ENCODE assay signal across 9 cellular contexts in the genomic region with DNA sequence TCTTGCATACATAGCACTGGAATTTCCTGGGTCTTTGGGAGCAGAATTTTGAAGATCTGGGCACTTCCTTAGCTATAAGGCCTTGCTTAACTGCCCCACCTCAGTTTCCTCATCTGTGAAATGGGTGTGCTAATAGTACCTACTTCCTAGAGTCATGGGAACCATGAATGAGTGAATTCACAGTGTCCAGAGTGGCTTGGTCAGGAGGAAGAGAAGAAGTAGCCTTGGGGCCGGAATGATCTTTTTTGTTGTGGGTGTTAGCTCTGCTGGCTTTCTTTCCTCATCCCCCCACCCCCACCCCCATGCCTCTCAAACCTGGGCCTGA. TPM values are rescaled to one million over a fixed set of nuclear protein-coding genes. Genes with fewer than 3 reads are reported as not detected.
A peak's percentile ranks its signal among the peaks of the same experiment; 100 is the strongest.
DNase-seq lines count a peak whose midpoint lies in the region; ATAC-seq and TF ChIP-seq lines count a peak whose summit lies in the region.
"Had no signal": no experiment of that assay in that cellular context is flagged by ENCODE, and none has a peak within 500 bp of the region (broad histone marks: within the 10 kb centered on the region; RNA-seq: fewer than 3 reads in every experiment).

No MANE protein-coding gene starts in this region.

- DNase-seq in stimulated activated naive CD8-positive, alpha-beta T cell treated with anti-CD3 and anti-CD28 coated beads, Interleukin-15, Interleukin-2, amounts not matched to agents 100 U/mL and 50 U/mL, for 24 hours, result no peak
- DNase-seq in lower lobe of right lung, result no peak
- DNase-seq in vagina (ENCODE audit: extremely low spot score in 2 of 2), result no peak
- DNase-seq in effector CD4-positive, alpha-beta T cell, result no peak
- DNase-seq in GM10266 (ENCODE audit: extremely low spot score), result no peak
- DNase-seq in NCI-H1105 treated with DMSO at 0.1 percent for 48 hours (lab: John Stamatoyannopoulos, UW), result no peak
- DNase-seq: EL had no signal

- no peaks in the 10 kb centered on the region for H3K27me3 Mint-ChIP-seq in stimulated activated naive CD8-positive, alpha-beta T cell treated with anti-CD3 and anti-CD28 coated beads, Interleukin-15, Interleukin-2, amounts not matched to agents 100 ng/mL and 50 ng/mL, for 24 hours
- no peaks in the 10 kb centered on the region for H3K27me3 Mint-ChIP-seq in activated naive CD8-positive, alpha-beta T cell

- H3K4me1 ChIP-seq in lower lobe of right lung (peaks cover 87% of the 10 kb centered on the region), vagina (peaks cover 92% of the 10 kb centered on the region)

- TF ChIP-seq POLR2A in vagina (IDR thresholded peaks at IDR 0.05), result no peak

- H3K27me3 ChIP-seq in lower lobe of right lung (ENCODE audit: low read depth) (no peaks in the 10 kb centered on the region), vagina (no peaks in the 10 kb centered on the region)

- H3K9me3 Mint-ChIP-seq in stimulated activated naive CD8-positive, alpha-beta T cell treated with anti-CD3 and anti-CD28 coated beads, Interleukin-15, Interleukin-2, amounts not matched to agents 100 ng/mL and 50 ng/mL, for 24 hours, result no peaks in the 10 kb centered on the region
- no peaks in the 10 kb centered on the region for H3K9me3 Mint-ChIP-seq in activated naive CD8-positive, alpha-beta T cell (ENCODE audit: low read depth)

- H3K36me3 ChIP-seq in lower lobe of right lung (no peaks in the 10 kb centered on the region), vagina (no peaks in the 10 kb centered on the region)

- H3K4me3 ChIP-seq in lower lobe of right lung (peak overlapping the region; percentile 93), vagina (peak overlapping the region; percentile 72 to 87)

- no peak for ATAC-seq in stimulated activated naive CD8-positive, alpha-beta T cell treated with anti-CD3 and anti-CD28 coated beads, Interleukin-15, Interleukin-2, amounts not matched to agents 100 U/mL and 50 U/mL, for 24 hours
- no peak for ATAC-seq in lower lobe of right lung

- no peak for TF ChIP-seq CTCF in lower lobe of right lung (IDR thresholded peaks at IDR 0.05)
- TF ChIP-seq CTCF in vagina (IDR thresholded peaks at IDR 0.05), result no peak
- no peak for TF ChIP-seq CTCF in GM10266 (IDR thresholded peaks at IDR 0.05; ENCODE audit: control insufficient read depth, insufficient read depth, low read depth, missing control alignments)

- H3K27ac ChIP-seq in lower lobe of right lung, result peak overlapping the region; percentile 86
- peak overlapping the region; percentile 83 for H3K27ac ChIP-seq in vagina

- peak overlapping the region; percentile 92 for H3K4me3 Mint-ChIP-seq in stimulated activated naive CD8-positive, alpha-beta T cell treated with anti-CD3 and anti-CD28 coated beads, Interleukin-15, Interleukin-2, amounts not matched to agents 100 ng/mL and 50 ng/mL, for 24 hours
- peak overlapping the region; percentile 95 for H3K4me3 Mint-ChIP-seq in activated naive CD8-positive, alpha-beta T cell

- H3K36me3 Mint-ChIP-seq in stimulated activated naive CD8-positive, alpha-beta T cell treated with anti-CD3 and anti-CD28 coated beads, Interleukin-15, Interleukin-2, amounts not matched to agents 100 ng/mL and 50 ng/mL, for 24 hours (ENCODE audit: low read depth), result peaks cover 20% of the 10 kb centered on the region
- peaks cover 2% of the 10 kb centered on the region for H3K36me3 Mint-ChIP-seq in activated naive CD8-positive, alpha-beta T cell

- H3K27ac Mint-ChIP-seq in stimulated activated naive CD8-positive, alpha-beta T cell treated with anti-CD3 and anti-CD28 coated beads, Interleukin-15, Interleukin-2, amounts not matched to agents 100 ng/mL and 50 ng/mL, for 24 hours, result peak overlapping the region; percentile 84
- peak overlapping the region; percentile 77 for H3K27ac Mint-ChIP-seq in activated naive CD8-positive, alpha-beta T cell

- peaks cover 77% of the 10 kb centered on the region for H3K4me1 Mint-ChIP-seq in stimulated activated naive CD8-positive, alpha-beta T cell treated with anti-CD3 and anti-CD28 coated beads, Interleukin-15, Interleukin-2, amounts not matched to agents 100 ng/mL and 50 ng/mL, for 24 hours (ENCODE audit: low read depth)
- peaks cover 72% of the 10 kb centered on the region for H3K4me1 Mint-ChIP-seq in activated naive CD8-positive, alpha-beta T cell (ENCODE audit: low read depth)

- H3K9me3 ChIP-seq in lower lobe of right lung (no peaks in the 10 kb centered on the region), vagina (no peaks in the 10 kb centered on the region)

- intact Hi-C loops in lower lobe of right lung (cut with DNase I), result no loop called here
- intact Hi-C loops in vagina (cut with DNase I), result no loop called here

RNA-seq across cellular contexts. Expression of gene SH2B3, which starts 2.4 kb away (rescaled TPM):
- total RNA-seq in lower lobe of right lung (49.5 TPM), vagina (24.1 TPM)

RNA-seq across cellular contexts. Expression of gene PHETA1, which starts 39.2 kb away (rescaled TPM):
- 20.5 TPM for total RNA-seq in lower lobe of right lung
- 5.6 TPM for total RNA-seq in vagina
